In the genomic region with DNA sequence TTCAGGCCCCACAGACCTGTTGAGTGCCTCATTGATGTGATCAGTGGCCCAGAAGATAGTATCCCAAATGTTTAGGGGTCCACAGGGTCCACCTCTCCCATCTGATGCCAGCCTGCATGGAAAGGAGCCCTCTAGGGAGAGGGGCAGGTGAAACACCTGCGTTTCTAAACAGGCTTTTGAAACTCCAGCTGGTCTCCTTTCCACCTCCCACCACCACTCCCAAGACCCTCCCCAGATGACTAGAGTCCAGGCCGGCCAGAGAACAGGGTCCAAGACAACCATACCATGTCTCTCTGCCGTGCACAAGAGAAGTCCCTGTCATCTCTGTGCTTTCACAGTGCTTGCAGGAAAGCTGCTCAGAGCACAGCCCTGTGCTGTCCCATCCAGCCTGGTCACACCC, we compare ENCODE assay signal across 23 cellular contexts.
"Had no signal": no experiment of that assay in that cellular context is flagged by ENCODE, and none has a peak within 500 bp of the region (broad histone marks: within the 10 kb centered on the region; RNA-seq: fewer than 3 reads in every experiment).

No MANE protein-coding gene starts in this region.

- H3K36me3 Mint-ChIP-seq: neural progenitor cell had no signal

- H3K27me3 ChIP-seq: neural progenitor cell, ovary, right lobe of liver, suprapubic skin, transverse colon had no signal

- H3K9me3 Mint-ChIP-seq: effector memory CD8-positive, alpha-beta T cell; neural progenitor cell; stimulated activated naive CD8-positive, alpha-beta T cell treated with anti-CD3 and anti-CD28 coated beads, Interleukin-15, amount 100 ng/mL, for 72 hours had no signal

- H3K4me1 ChIP-seq: neural progenitor cell, right lobe of liver, suprapubic skin had no signal

- H3K4me3 Mint-ChIP-seq: effector memory CD8-positive, alpha-beta T cell; naive thymus-derived CD4-positive, alpha-beta T cell; nephron; neural progenitor cell; stimulated activated naive CD8-positive, alpha-beta T cell treated with anti-CD3 and anti-CD28 coated beads, Interleukin-15, amount 100 ng/mL, for 72 hours had no signal

- H3K9me3 ChIP-seq: ovary, right lobe of liver, suprapubic skin, transverse colon had no signal

- ATAC-seq: effector memory CD8-positive, alpha-beta T cell; left lobe of liver; naive thymus-derived CD4-positive, alpha-beta T cell; right lobe of liver; stimulated activated naive CD8-positive, alpha-beta T cell treated with anti-CD3 and anti-CD28 coated beads, Interleukin-15, amount 100 ng/mL, for 72 hours had no signal

- H3K27ac ChIP-seq: neural progenitor cell, ovary, right lobe of liver, suprapubic skin, transverse colon had no signal

- DNase-seq: cerebellar nuclear complex; cortex of kidney; effector memory CD8-positive, alpha-beta T cell; erythroblast; kidney; mesendoderm; midbrain; naive thymus-derived CD4-positive, alpha-beta T cell; nucleus accumbens; ovary; posterior cingulate gyrus; retina; right lobe of liver; small intestine; stimulated activated CD4-positive, alpha-beta T cell treated with anti-CD3 and anti-CD28 coated beads, Interleukin-15, amount 100 ng/mL, for 24 hours; stimulated activated CD4-positive, alpha-beta T cell treated with anti-CD3 and anti-CD28 coated beads, Interleukin-2, amount 100 ng/mL, for 48 hours; stimulated activated naive CD4-positive, alpha-beta T cell; stimulated activated naive CD8-positive, alpha-beta T cell treated with anti-CD3 and anti-CD28 coated beads, Interleukin-15, amount 100 ng/mL, for 72 hours; transverse colon had no signal

- H3K27ac Mint-ChIP-seq: effector memory CD8-positive, alpha-beta T cell; naive thymus-derived CD4-positive, alpha-beta T cell; nephron; neural progenitor cell; stimulated activated naive CD8-positive, alpha-beta T cell treated with anti-CD3 and anti-CD28 coated beads, Interleukin-15, amount 100 ng/mL, for 72 hours had no signal

- H3K4me3 ChIP-seq: neural progenitor cell, ovary, right lobe of liver, suprapubic skin, transverse colon had no signal

- H3K4me1 Mint-ChIP-seq: naive thymus-derived CD4-positive, alpha-beta T cell; nephron; neural progenitor cell; stimulated activated naive CD8-positive, alpha-beta T cell treated with anti-CD3 and anti-CD28 coated beads, Interleukin-15, amount 100 ng/mL, for 72 hours had no signal

- H3K36me3 ChIP-seq: neural progenitor cell, ovary, right lobe of liver, suprapubic skin, transverse colon had no signal
